In the genomic region with DNA sequence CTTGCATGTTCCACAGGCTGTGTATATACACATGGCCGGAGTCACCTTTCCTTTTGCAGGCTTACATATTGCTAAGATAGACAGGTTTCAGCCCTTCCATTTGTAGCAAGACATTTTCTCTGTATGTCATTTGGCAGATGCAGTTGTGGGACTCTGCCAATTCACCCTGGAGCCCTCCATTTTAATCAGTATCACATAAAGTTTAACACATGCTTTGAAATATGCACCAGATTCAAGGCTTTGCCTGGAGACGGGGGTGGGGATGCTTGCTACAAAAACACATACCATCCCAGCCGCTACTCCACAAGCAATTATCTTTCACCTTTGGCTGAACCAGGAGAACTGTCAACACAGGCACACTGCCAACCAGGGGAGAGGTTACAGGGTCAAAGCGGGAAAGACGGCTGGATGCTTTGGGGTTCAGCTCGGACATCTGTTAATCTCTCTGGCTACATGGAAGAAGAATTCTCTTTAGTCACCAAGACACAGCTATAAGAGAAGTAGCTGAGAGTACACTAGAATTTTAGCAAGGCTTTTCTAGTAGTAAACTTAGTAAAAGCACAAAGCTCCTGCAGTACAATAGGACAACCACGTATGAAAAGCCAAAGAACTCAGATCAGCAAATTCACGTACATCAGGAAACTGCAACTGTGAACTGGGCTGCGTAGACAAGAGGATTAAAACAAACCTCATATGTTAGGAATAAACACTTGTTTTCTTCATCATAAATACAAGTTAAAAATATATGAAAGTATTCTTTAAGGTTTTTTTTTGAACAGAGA, we compare ENCODE assay signal across 9 cellular contexts.
DNase-seq lines count a peak whose midpoint lies in the region; ATAC-seq, FAIRE-seq and TF ChIP-seq lines count a peak whose summit lies in the region.
"Had no signal": no experiment of that assay in that cellular context is flagged by ENCODE, and none has a peak within 500 bp of the region (broad histone marks: within the 10 kb centered on the region; RNA-seq: fewer than 3 reads in every experiment).

No MANE protein-coding gene starts in this region.

- H3K9me3 Mint-ChIP-seq in progenitor cell of endocrine pancreas (ENCODE audit: low read depth), result no peaks in the 10 kb centered on the region

- peak; percentile 87 for FAIRE-seq in HTR-8/SVneo (lab: Jason Lieb, UNC)

- H3K27me3 ChIP-seq in adipocyte (replicated peaks; ENCODE audit: control insufficient read depth, insufficient read depth, low read length) (no peaks in the 10 kb centered on the region), upper lobe of right lung (no peaks in the 10 kb centered on the region), WERI-Rb-1 (ENCODE audit: insufficient read depth, low read depth, severe bottlenecking) (no peaks in the 10 kb centered on the region)

- H3K4me3 Mint-ChIP-seq in progenitor cell of endocrine pancreas (ENCODE audit: low read depth), result no peak overlapping the region

- TF ChIP-seq CTCF in upper lobe of right lung (IDR thresholded peaks at IDR 0.05) (no peak), progenitor cell of endocrine pancreas (IDR thresholded peaks at IDR 0.05; ENCODE audit: unreplicated experiment) (no peak), WERI-Rb-1 (IDR thresholded peaks at IDR 0.05; ENCODE audit: low read depth, low read length) (no peak)

- H3K27ac ChIP-seq in upper lobe of right lung, result no peak overlapping the region
- no peak overlapping the region for H3K27ac ChIP-seq in WERI-Rb-1
- H3K27ac ChIP-seq: KMS-11, VCaP had no signal

- peak; percentile 63 for DNase-seq in HTR-8/SVneo (ENCODE audit: insufficient read length, low spot score)
- DNase-seq in adipocyte (ENCODE audit: low read depth), result peak; percentile 77
- peak; percentile 84 for DNase-seq in iris pigment epithelial cell (ENCODE audit: low read depth)
- no peak for DNase-seq in upper lobe of right lung
- DNase-seq in progenitor cell of endocrine pancreas (ENCODE audit: low spot score, unreplicated experiment), result no peak
- no peak for DNase-seq in WERI-Rb-1

- H3K9ac ChIP-seq in adipocyte (ENCODE audit: low read length), result no peak overlapping the region
- H3K9ac ChIP-seq: KMS-11 had no signal

- H3K9me3 ChIP-seq in adipocyte (ENCODE audit: control insufficient read depth, low read length), result no peaks in the 10 kb centered on the region
- H3K9me3 ChIP-seq in upper lobe of right lung, result no peaks in the 10 kb centered on the region
- no peaks in the 10 kb centered on the region for H3K9me3 ChIP-seq in WERI-Rb-1 (ENCODE audit: severe bottlenecking)

- intact Hi-C loops in upper lobe of right lung (cut with DNase I), result no loop called here

- peaks cover 13% of the 10 kb centered on the region for H3K4me1 Mint-ChIP-seq in progenitor cell of endocrine pancreas (ENCODE audit: low read depth)

- no peaks in the 10 kb centered on the region for H3K36me3 ChIP-seq in adipocyte (ENCODE audit: control insufficient read depth, insufficient read depth, low read length, severe bottlenecking)
- H3K36me3 ChIP-seq in upper lobe of right lung, result no peaks in the 10 kb centered on the region
- H3K36me3 ChIP-seq in WERI-Rb-1, result no peaks in the 10 kb centered on the region

- peak; percentile 54 for ATAC-seq in upper lobe of right lung
- no peak for ATAC-seq in HG03045 (IDR thresholded peaks at IDR 0.05; ENCODE audit: unreplicated experiment)

- H3K27ac Mint-ChIP-seq in progenitor cell of endocrine pancreas, result no peak overlapping the region

- H3K4me1 ChIP-seq in adipocyte (ENCODE audit: control insufficient read depth, insufficient read depth, low read length) (peaks cover 19% of the 10 kb centered on the region), upper lobe of right lung (peaks cover 14% of the 10 kb centered on the region)

- H3K36me3 Mint-ChIP-seq in progenitor cell of endocrine pancreas (ENCODE audit: insufficient read depth), result peaks cover 6% of the 10 kb centered on the region

- H3K4me3 ChIP-seq in adipocyte (ENCODE audit: low read length) (peak overlapping the region; percentile 45), upper lobe of right lung (no peak overlapping the region), WERI-Rb-1 (ENCODE audit: low read depth, low read length) (no peak overlapping the region)

- H3K27me3 Mint-ChIP-seq in progenitor cell of endocrine pancreas, result no peaks in the 10 kb centered on the region

Comparison
In these comparisons a context has a peak if more than half of its experiments do, and no peak if none do; other contexts are left out.
1. DNase-seq: peak in HTR-8/SVneo (single experiment), adipocyte (single experiment) and iris pigment epithelial cell (single experiment); none in upper lobe of right lung (single experiment), progenitor cell of endocrine pancreas (single experiment) and WERI-Rb-1 (single experiment).